17 cellular contexts compared by ENCODE assay signal in the genomic region with DNA sequence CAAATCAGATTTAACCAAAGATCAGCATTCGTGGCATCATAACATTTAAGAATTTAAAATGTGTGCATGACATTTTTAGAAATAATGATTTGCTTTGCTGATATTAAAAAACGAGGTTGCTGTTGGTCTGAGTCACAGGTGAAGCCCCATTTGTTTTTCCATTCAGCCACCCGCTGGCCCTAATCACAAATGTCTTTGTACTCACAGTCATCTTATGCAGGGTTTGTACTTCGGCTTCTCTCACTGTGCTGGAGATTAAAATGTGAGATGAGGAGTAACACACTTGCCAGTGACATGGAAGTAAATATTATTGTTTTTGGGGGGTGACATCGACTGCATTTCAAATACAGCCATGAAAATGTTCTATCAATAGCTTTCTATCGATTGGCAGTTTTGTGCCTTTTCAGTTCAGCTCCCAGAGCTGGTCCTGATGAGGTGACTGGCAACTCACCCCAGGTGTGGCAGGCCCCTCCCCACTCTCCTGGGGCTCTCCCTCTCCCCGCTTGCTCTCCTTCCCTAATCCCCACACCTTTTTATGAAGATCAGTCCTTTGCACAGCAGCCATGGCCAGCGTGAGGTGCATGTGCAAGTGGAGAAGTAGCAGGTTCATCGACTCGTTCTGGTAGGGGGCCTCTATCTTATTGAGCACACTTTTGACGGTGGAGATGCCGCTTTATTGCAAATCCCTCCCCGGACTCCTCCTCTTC.
"Had no signal": no experiment of that assay in that cellular context is flagged by ENCODE, and none has a peak within 500 bp of the region (broad histone marks: within the 10 kb centered on the region; RNA-seq: fewer than 3 reads in every experiment).

No MANE protein-coding gene starts in this region.

- ATAC-seq: gastrocnemius medialis; heart left ventricle; left lobe of liver; naive thymus-derived CD8-positive, alpha-beta T cell; stimulated activated naive B cell treated with anti-CD40 and anti-IgM and Interleukin-4, amounts not matched to agents 10 μg/mL and 1 μg/mL and 100 μg/mL, for 72 hours; T-cell had no signal

- H3K4me3 ChIP-seq: ascending aorta, breast epithelium, gastrocnemius medialis, heart left ventricle, right atrium auricular region, thyroid gland had no signal

- H3K27me3 Mint-ChIP-seq: naive thymus-derived CD8-positive, alpha-beta T cell; stimulated activated naive B cell treated with anti-CD40 and anti-IgM and Interleukin-4, amounts not matched to agents 10 μg/mL and 1 μg/mL and 100 μg/mL, for 72 hours; T-cell had no signal

- H3K27ac ChIP-seq: ascending aorta, gastrocnemius medialis, right atrium auricular region, thyroid gland had no signal

- H3K4me1 ChIP-seq: ascending aorta, breast epithelium, gastrocnemius medialis, right atrium auricular region, thyroid gland had no signal

- H3K36me3 Mint-ChIP-seq: naive thymus-derived CD8-positive, alpha-beta T cell; stimulated activated naive B cell treated with anti-CD40 and anti-IgM and Interleukin-4, amounts not matched to agents 10 μg/mL and 1 μg/mL and 100 μg/mL, for 72 hours had no signal

- H3K9me3 ChIP-seq: ascending aorta, breast epithelium, gastrocnemius medialis, heart left ventricle, right atrium auricular region, thyroid gland had no signal

- H3K9me3 Mint-ChIP-seq: naive thymus-derived CD8-positive, alpha-beta T cell; stimulated activated naive B cell treated with anti-CD40 and anti-IgM and Interleukin-4, amounts not matched to agents 10 μg/mL and 1 μg/mL and 100 μg/mL, for 72 hours had no signal

- H3K36me3 ChIP-seq: ascending aorta, breast epithelium, gastrocnemius medialis, heart left ventricle, right atrium auricular region, thyroid gland had no signal

- H3K27me3 ChIP-seq: ascending aorta, breast epithelium, gastrocnemius medialis, heart left ventricle, right atrium auricular region, thyroid gland had no signal

- H3K27ac Mint-ChIP-seq: stimulated activated naive B cell treated with anti-CD40 and anti-IgM and Interleukin-4, amounts not matched to agents 10 μg/mL and 1 μg/mL and 100 μg/mL, for 72 hours had no signal

- H3K4me3 Mint-ChIP-seq: naive thymus-derived CD8-positive, alpha-beta T cell; stimulated activated naive B cell treated with anti-CD40 and anti-IgM and Interleukin-4, amounts not matched to agents 10 μg/mL and 1 μg/mL and 100 μg/mL, for 72 hours; T-cell had no signal

- DNase-seq: activated CD4-positive, alpha-beta T cell treated with anti-CD3 and anti-CD28 coated beads for 1 hour; activated CD8-positive, alpha-beta memory T cell treated with anti-CD3 and anti-CD28 coated beads for 24 hours; dermis blood vessel endothelial cell; erythroblast; gastrocnemius medialis; heart left ventricle; naive thymus-derived CD8-positive, alpha-beta T cell; nucleus accumbens; stimulated activated CD4-positive, alpha-beta T cell treated with anti-CD3 and anti-CD28 coated beads, Interleukin-2, amount 100 ng/mL, for 48 hours; stimulated activated naive B cell treated with anti-CD40 and anti-IgM and Interleukin-4, amounts not matched to agents 10 μg/mL and 1 μg/mL and 100 μg/mL, for 72 hours; T-cell; T1000; thyroid gland had no signal
